Comparison of ENCODE assay signal across 30 cellular contexts in the genomic region with DNA sequence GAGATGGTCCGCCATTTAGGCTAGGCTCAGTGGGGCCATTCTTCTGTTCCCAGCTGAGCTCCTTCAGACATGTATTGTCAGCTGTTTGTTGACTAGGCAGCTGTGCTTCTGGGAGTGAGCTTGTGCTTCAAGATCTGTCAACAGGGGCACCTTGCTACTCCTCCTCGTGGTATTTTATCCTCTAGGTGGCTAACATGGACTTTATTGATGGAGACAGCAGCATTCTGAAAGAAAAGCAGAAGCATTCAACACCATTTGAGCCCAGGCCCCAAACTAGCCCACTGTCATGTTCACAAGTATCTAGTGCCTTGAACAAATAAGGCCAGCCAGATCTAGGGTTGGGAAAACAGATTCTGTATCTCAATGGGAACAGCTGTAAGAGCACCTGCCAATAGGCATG.
"Had no signal": no experiment of that assay in that cellular context is flagged by ENCODE, and none has a peak within 500 bp of the region (broad histone marks: within the 10 kb centered on the region; RNA-seq: fewer than 3 reads in every experiment).

No MANE protein-coding gene starts in this region.

- H3K4me3 ChIP-seq: ovary, psoas muscle, right lobe of liver, sigmoid colon, stomach, thoracic aorta, thyroid gland, tibial nerve, upper lobe of right lung, uterus had no signal

- H3K9me3 Mint-ChIP-seq: natural killer cell treated with Interleukin-12 subunit alpha and Interleukin-12 subunit beta and Interleukin-15 and Interleukin-18, amount 100 ng/mL, for 72 hours; stimulated activated effector memory CD8-positive, alpha-beta T cell treated with anti-CD3 and anti-CD28 coated beads, Interleukin-12 subunit alpha, Interleukin-12 subunit beta, amount 100 ng/mL, for 72 hours had no signal

- H3K36me3 Mint-ChIP-seq: type B pancreatic cell had no signal

- H3K4me1 ChIP-seq: parathyroid adenoma, psoas muscle, right lobe of liver, tibial nerve, uterus had no signal

- H3K79me2 ChIP-seq: parathyroid adenoma had no signal

- ATAC-seq: naive thymus-derived CD8-positive, alpha-beta T cell; natural killer cell treated with Interleukin-12 subunit alpha and Interleukin-12 subunit beta and Interleukin-15 and Interleukin-18, amount 100 ng/mL, for 72 hours; psoas muscle; right cardiac atrium; right lobe of liver; stimulated activated effector memory CD8-positive, alpha-beta T cell treated with anti-CD3 and anti-CD28 coated beads, Interleukin-12 subunit alpha, Interleukin-12 subunit beta, amount 100 ng/mL, for 72 hours; stimulated activated naive B cell treated with anti-CD40 and anti-IgM and Interleukin-4, amounts not matched to agents 10 μg/mL and 1 μg/mL and 100 μg/mL, for 72 hours; upper lobe of right lung had no signal

- H3K4me1 Mint-ChIP-seq: nephron progenitor cell, neural crest cell had no signal

- H2AFZ ChIP-seq: parathyroid adenoma had no signal

- H3K27me3 ChIP-seq: neutrophil, ovary, right lobe of liver, sigmoid colon, stomach, thyroid gland, tibial nerve, upper lobe of right lung, uterus had no signal

- H3K9ac ChIP-seq: parathyroid adenoma had no signal

- H3K27ac Mint-ChIP-seq: natural killer cell treated with Interleukin-12 subunit alpha and Interleukin-12 subunit beta and Interleukin-15 and Interleukin-18, amount 100 ng/mL, for 72 hours; nephron progenitor cell; progenitor cell of endocrine pancreas; stimulated activated effector memory CD8-positive, alpha-beta T cell treated with anti-CD3 and anti-CD28 coated beads, Interleukin-12 subunit alpha, Interleukin-12 subunit beta, amount 100 ng/mL, for 72 hours; stimulated activated naive CD8-positive, alpha-beta T cell treated with anti-CD3 and anti-CD28 coated beads, Interleukin-15, Interleukin-2, amounts not matched to agents 100 ng/mL and 50 ng/mL, for 24 hours; type B pancreatic cell had no signal

- H3K4me3 Mint-ChIP-seq: naive thymus-derived CD8-positive, alpha-beta T cell; natural killer cell treated with Interleukin-12 subunit alpha and Interleukin-12 subunit beta and Interleukin-15 and Interleukin-18, amount 100 ng/mL, for 72 hours; nephron progenitor cell; neural crest cell; stimulated activated effector memory CD8-positive, alpha-beta T cell treated with anti-CD3 and anti-CD28 coated beads, Interleukin-12 subunit alpha, Interleukin-12 subunit beta, amount 100 ng/mL, for 72 hours; stimulated activated naive B cell treated with anti-CD40 and anti-IgM and Interleukin-4, amounts not matched to agents 10 μg/mL and 1 μg/mL and 100 μg/mL, for 72 hours; stimulated activated naive CD8-positive, alpha-beta T cell treated with anti-CD3 and anti-CD28 coated beads, Interleukin-15, Interleukin-2, amounts not matched to agents 100 ng/mL and 50 ng/mL, for 24 hours; type B pancreatic cell had no signal

- H3K27ac ChIP-seq: neutrophil, ovary, parathyroid adenoma, psoas muscle, right lobe of liver, sigmoid colon, stomach, thoracic aorta, thyroid gland, tibial nerve, upper lobe of right lung, uterus had no signal

- H3K36me3 ChIP-seq: neutrophil, ovary, right lobe of liver, sigmoid colon, stomach, thoracic aorta, thyroid gland, tibial nerve, upper lobe of right lung, uterus had no signal

- H3K27me3 Mint-ChIP-seq: naive thymus-derived CD8-positive, alpha-beta T cell; progenitor cell of endocrine pancreas; stimulated activated naive B cell treated with anti-CD40 and anti-IgM and Interleukin-4, amounts not matched to agents 10 μg/mL and 1 μg/mL and 100 μg/mL, for 72 hours; stimulated activated naive CD8-positive, alpha-beta T cell treated with anti-CD3 and anti-CD28 coated beads, Interleukin-15, Interleukin-2, amounts not matched to agents 100 ng/mL and 50 ng/mL, for 24 hours; type B pancreatic cell had no signal

- DNase-seq: naive thymus-derived CD8-positive, alpha-beta T cell; nephron progenitor cell; nucleus accumbens; ovary; posterior cingulate gyrus; psoas muscle; right cardiac atrium; right lobe of liver; sigmoid colon; small intestine; stimulated activated CD4-positive, alpha-beta T cell treated with anti-CD3 and anti-CD28 coated beads, Interleukin-15, amount 100 ng/mL, for 24 hours; stimulated activated CD4-positive, alpha-beta T cell treated with anti-CD3 and anti-CD28 coated beads, Interleukin-2, amount 100 ng/mL, for 24 hours; stimulated activated CD4-positive, alpha-beta T cell treated with anti-CD3 and anti-CD28 coated beads, Interleukin-2, amount 100 ng/mL, for 48 hours; stimulated activated CD4-positive, alpha-beta T cell treated with anti-CD3 and anti-CD28 coated beads, Interleukin-4, amount 100 ng/mL, for 24 hours; stimulated activated naive B cell treated with anti-CD40 and anti-IgM and Interleukin-4, amounts not matched to agents 10 μg/mL and 1 μg/mL and 100 μg/mL, for 72 hours; stimulated activated naive CD4-positive, alpha-beta T cell treated with Interleukin-2 at 50 U/mL for 16 hours; stomach; thyroid gland; upper lobe of right lung; uterus had no signal

- H3K9me3 ChIP-seq: ovary, psoas muscle, thoracic aorta, thyroid gland, upper lobe of right lung, uterus had no signal
